17 cellular contexts compared by ENCODE assay signal in genomic region chr6:68008445-68008844, GRCh38.
A peak's percentile ranks its signal among the peaks of the same experiment; 100 is the strongest.
DNase-seq lines count a peak whose midpoint lies in the region; ATAC-seq and TF ChIP-seq lines count a peak whose summit lies in the region.
"Had no signal": no experiment of that assay in that cellular context is flagged by ENCODE, and none has a peak within 500 bp of the region (broad histone marks: within the 10 kb centered on the region; RNA-seq: fewer than 3 reads in every experiment).

No MANE protein-coding gene starts in this region.

- POLR2A ChIA-PET in activated CD4-positive, alpha-beta T cell treated with anti-CD3 and anti-CD28 coated beads for 36 hours (lab: Charles Lee), result no interaction called here
- POLR2A ChIA-PET in T-cell (lab: Charles Lee), result no interaction called here

- intact Hi-C loops in activated CD4-positive, alpha-beta T cell treated with anti-CD3 and anti-CD28 coated beads for 36 hours (cut with DNase I, micrococcal nuclease), result no loop called here

- no peak overlapping the region for H3K27ac Mint-ChIP-seq in activated CD4-positive, alpha-beta T cell treated with anti-CD3 and anti-CD28 coated beads for 36 hours
- no peak overlapping the region for H3K27ac Mint-ChIP-seq in T-cell
- H3K27ac Mint-ChIP-seq: activated CD8-positive, alpha-beta T cell treated with anti-CD3 and anti-CD28 coated beads for 36 hours; brain had no signal

- H3K9me3 ChIP-seq in OCI-LY3 (ENCODE audit: insufficient read depth, low read length), result no peaks in the 10 kb centered on the region
- H3K9me3 ChIP-seq: BLaER1 treated with 17β-estradiol and CSF1 and Interleukin-3, amounts not matched to agents 10 nM and 100 nM; gastrocnemius medialis; neutrophil; stomach had no signal

- no peaks in the 10 kb centered on the region for H3K4me1 Mint-ChIP-seq in activated CD4-positive, alpha-beta T cell treated with anti-CD3 and anti-CD28 coated beads for 36 hours
- no peaks in the 10 kb centered on the region for H3K4me1 Mint-ChIP-seq in T-cell
- H3K4me1 Mint-ChIP-seq: brain had no signal

- H3K4me3 ChIP-seq in OCI-LY3 (ENCODE audit: low read length), result no peak overlapping the region
- H3K4me3 ChIP-seq: BLaER1 treated with 17β-estradiol and CSF1 and Interleukin-3, amounts not matched to agents 10 nM and 100 nM; gastrocnemius medialis; stomach had no signal

- H4K20me1 ChIP-seq in OCI-LY3 (ENCODE audit: insufficient read depth, low read length), result no peaks in the 10 kb centered on the region
- H4K20me1 ChIP-seq: BLaER1 treated with 17β-estradiol and CSF1 and Interleukin-3, amounts not matched to agents 10 nM and 100 nM had no signal

- H3K27ac ChIP-seq in OCI-LY3 (ENCODE audit: low read length), result no peak overlapping the region
- H3K27ac ChIP-seq: BLaER1 treated with 17β-estradiol and CSF1 and Interleukin-3, amounts not matched to agents 10 nM and 100 nM; gastrocnemius medialis; neutrophil; stomach had no signal

- H3K4me3 Mint-ChIP-seq in activated CD4-positive, alpha-beta T cell treated with anti-CD3 and anti-CD28 coated beads for 36 hours, result no peak overlapping the region
- H3K4me3 Mint-ChIP-seq in T-cell, result no peak overlapping the region
- H3K4me3 Mint-ChIP-seq: activated CD8-positive, alpha-beta T cell treated with anti-CD3 and anti-CD28 coated beads for 36 hours; brain had no signal

- CTCF ChIA-PET in activated CD4-positive, alpha-beta T cell treated with anti-CD3 and anti-CD28 coated beads for 36 hours (lab: Charles Lee), result no interaction called here
- CTCF ChIA-PET in T-cell (lab: Charles Lee), result no interaction called here

- no peaks in the 10 kb centered on the region for H3K27me3 ChIP-seq in OCI-LY3 (ENCODE audit: low read depth, low read length)
- H3K27me3 ChIP-seq: BLaER1 treated with 17β-estradiol and CSF1 and Interleukin-3, amounts not matched to agents 10 nM and 100 nM; gastrocnemius medialis; neutrophil; stomach had no signal

- no peak for TF ChIP-seq CTCF in OCI-LY3 (IDR thresholded peaks at IDR 0.05; ENCODE audit: low read depth, low read length)

- 0 out of 2 replicates have a peak overlapping the region, but pooled peaks have one; percentile 1 for H2AFZ ChIP-seq in OCI-LY3 (ENCODE audit: low read depth, low read length)

- no peaks in the 10 kb centered on the region for H3K79me2 ChIP-seq in OCI-LY3 (ENCODE audit: low read length)

- no peaks in the 10 kb centered on the region for H3K27me3 Mint-ChIP-seq in activated CD4-positive, alpha-beta T cell treated with anti-CD3 and anti-CD28 coated beads for 36 hours
- H3K27me3 Mint-ChIP-seq in T-cell, result no peaks in the 10 kb centered on the region
- H3K27me3 Mint-ChIP-seq: activated CD8-positive, alpha-beta T cell treated with anti-CD3 and anti-CD28 coated beads for 36 hours; brain had no signal

- H3K36me3 ChIP-seq in OCI-LY3 (replicated peaks; ENCODE audit: low read depth, low read length), result no peaks in the 10 kb centered on the region
- H3K36me3 ChIP-seq: BLaER1 treated with 17β-estradiol and CSF1 and Interleukin-3, amounts not matched to agents 10 nM and 100 nM; gastrocnemius medialis; neutrophil; stomach had no signal

- no peaks in the 10 kb centered on the region for H3K4me1 ChIP-seq in OCI-LY3 (ENCODE audit: low read length)
- H3K4me1 ChIP-seq: gastrocnemius medialis, stomach had no signal

- peak; percentile 17 for DNase-seq in non-pigmented ciliary epithelial cell (ENCODE audit: low read depth)
- no peak for DNase-seq in SW 1271 (lab: John Stamatoyannopoulos, UW)
- DNase-seq in activated CD4-positive, alpha-beta T cell treated with anti-CD3 and anti-CD28 coated beads for 36 hours, result no peak
- DNase-seq in T-cell, result no peak
- DNase-seq: activated CD8-positive, alpha-beta T cell treated with anti-CD3 and anti-CD28 coated beads for 36 hours; activated effector memory CD4-positive, alpha-beta T cell treated with anti-CD3 and anti-CD28 coated beads, Interleukin-2, amount 50 U/mL, for 16 hours; effector CD4-positive, alpha-beta T cell; gastrocnemius medialis; NCI-H1436; NCI-H526; stomach had no signal

- no peaks in the 10 kb centered on the region for H3K36me3 Mint-ChIP-seq in activated CD4-positive, alpha-beta T cell treated with anti-CD3 and anti-CD28 coated beads for 36 hours (ENCODE audit: low read depth)
- no peaks in the 10 kb centered on the region for H3K36me3 Mint-ChIP-seq in T-cell
- H3K36me3 Mint-ChIP-seq: brain had no signal

- H3K9ac ChIP-seq in OCI-LY3 (ENCODE audit: low read length), result no peak overlapping the region
- H3K9ac ChIP-seq: BLaER1 treated with 17β-estradiol and CSF1 and Interleukin-3, amounts not matched to agents 10 nM and 100 nM had no signal

- ATAC-seq in GM19463 (IDR thresholded peaks at IDR 0.05; ENCODE audit: unreplicated experiment), result peak; percentile 51
- peak; percentile 63 for ATAC-seq in HG03159 (IDR thresholded peaks at IDR 0.05; ENCODE audit: unreplicated experiment)
- no peak for ATAC-seq in activated CD4-positive, alpha-beta T cell treated with anti-CD3 and anti-CD28 coated beads for 36 hours
- no peak for ATAC-seq in T-cell (replicated peaks in 1 of 4)
- ATAC-seq: activated CD8-positive, alpha-beta T cell treated with anti-CD3 and anti-CD28 coated beads for 36 hours; gastrocnemius medialis had no signal

- peaks cover 8% of the 10 kb centered on the region for H3K9me3 Mint-ChIP-seq in activated CD4-positive, alpha-beta T cell treated with anti-CD3 and anti-CD28 coated beads for 36 hours (ENCODE audit: low read depth)
- peaks cover 8 to 37% (median 8%) of the 10 kb centered on the region in 3 donors for H3K9me3 Mint-ChIP-seq in T-cell
- H3K9me3 Mint-ChIP-seq: brain had no signal

- H3K4me2 ChIP-seq in OCI-LY3 (ENCODE audit: low read length), result no peak overlapping the region

Comparison
In these comparisons a context has a peak if more than half of its experiments do, and no peak if none do; other contexts are left out.
1. ATAC-seq: peak in GM19463 (single experiment) and HG03159 (single experiment); none in activated CD4-positive, alpha-beta T cell treated with anti-CD3 and anti-CD28 coated beads for 36 hours (single experiment) and T-cell (0 of 4).